In the genomic region with DNA sequence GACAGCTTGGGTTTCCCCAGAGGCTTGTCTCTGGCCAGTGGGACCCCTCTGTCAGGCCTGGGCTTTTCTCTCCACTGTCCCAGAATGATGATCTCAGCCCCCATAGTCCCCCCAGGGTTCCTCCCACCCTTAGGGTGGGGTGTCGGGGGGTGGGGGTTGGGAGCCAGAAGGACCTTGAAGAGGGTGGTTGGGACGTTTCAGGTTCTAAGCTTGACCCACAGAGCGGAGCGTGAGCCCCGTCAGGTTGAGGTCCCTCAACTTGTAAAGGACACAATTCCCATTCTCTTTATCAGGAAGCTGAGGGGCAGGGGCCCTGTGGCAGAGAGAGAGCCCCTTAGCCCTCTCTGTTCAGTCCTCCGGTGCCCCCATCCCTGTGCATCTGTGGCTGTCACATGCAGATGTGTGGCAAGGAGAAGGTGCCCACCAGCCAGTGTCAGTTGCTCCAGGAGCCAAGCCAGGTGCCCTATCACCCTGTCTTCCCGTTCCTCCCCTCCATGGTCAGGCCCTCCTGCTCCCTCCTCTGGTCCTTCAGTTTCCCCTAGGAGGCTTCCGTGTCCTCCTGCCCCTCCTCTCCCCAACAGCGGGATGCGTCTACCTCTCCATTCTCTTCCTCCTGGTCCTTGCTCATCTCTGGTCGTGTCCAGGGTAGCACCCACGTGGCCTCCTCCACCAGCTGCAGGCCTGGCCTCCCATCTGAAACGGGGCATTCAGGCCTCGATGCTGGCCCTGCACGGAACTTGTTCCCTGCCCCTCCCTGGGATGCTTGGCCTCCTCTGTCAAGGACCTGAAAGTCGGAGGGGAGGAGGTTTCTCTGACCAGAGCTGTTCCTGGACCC, we compare ENCODE assay signal across 14 cellular contexts. TPM values are rescaled to one million over a fixed set of nuclear protein-coding genes. Genes with fewer than 3 reads are reported as not detected.
DNase-seq lines count a peak whose midpoint lies in the region; ATAC-seq and TF ChIP-seq lines count a peak whose summit lies in the region.
"Had no signal": no experiment of that assay in that cellular context is flagged by ENCODE, and none has a peak within 500 bp of the region (broad histone marks: within the 10 kb centered on the region; RNA-seq: fewer than 3 reads in every experiment).

No MANE protein-coding gene starts in this region.

- no peaks in the 10 kb centered on the region for H3K9me3 ChIP-seq in HEK293 (ENCODE audit: control insufficient read depth, insufficient read depth, low read depth, low read length)
- H3K9me3 ChIP-seq in HAP-1, result no peaks in the 10 kb centered on the region
- H3K9me3 ChIP-seq: Peyer's patch, sigmoid colon, tibial nerve had no signal

- DNase-seq in NCI-H2171 treated with DMSO at 0.1 percent for 48 hours (lab: John Stamatoyannopoulos, UW) (peak; percentile 54), NCI-H2171 (lab: John Stamatoyannopoulos, UW) (no peak), neural crest cell (ENCODE audit: low read depth, low spot score) (no peak), HAP-1 (ENCODE audit: low spot score in 2 of 2) (no peak), NCI-H146 treated with DMSO at 0.1 percent for 48 hours (lab: John Stamatoyannopoulos, UW; ENCODE audit: unreplicated experiment) (no peak)
- DNase-seq: activated T-cell treated with anti-CD3 and anti-CD28 coated beads, Interleukin-2, amount 50 U/mL, for 4 hours; brain microvascular endothelial cell; sigmoid colon had no signal

- no peaks in the 10 kb centered on the region for H3K9me3 Mint-ChIP-seq in neural crest cell
- H3K9me3 Mint-ChIP-seq: activated T-cell treated with anti-CD3 and anti-CD28 coated beads, Interleukin-2, amount 50 U/mL, for 4 hours had no signal

- no peaks in the 10 kb centered on the region for H3K27me3 ChIP-seq in HAP-1 (ENCODE audit: low read depth)
- H3K27me3 ChIP-seq: brain microvascular endothelial cell had no signal

- in situ Hi-C loops in HAP-1 (cut with MboI; ENCODE audit: low sequenced_read_pairs), result no loop called here

- H3K27me3 Mint-ChIP-seq in neural crest cell (ENCODE audit: low read depth), result peaks cover 19% of the 10 kb centered on the region

- POLR2A ChIA-PET in HEK293 (lab: Yijun Ruan, JAX), result interaction anchor here (0.6 to 3.2 kb wide), 9 partner anchors 10 to 218 kb away, joined by 3 to 34 read pairs (median 4); a partner anchor contains a TSS

- H3K4me1 ChIP-seq in HEK293 (ENCODE audit: control insufficient read depth, insufficient read depth, low read length), result peaks cover 27% of the 10 kb centered on the region
- H3K4me1 ChIP-seq in HAP-1, result peaks cover 31% of the 10 kb centered on the region

- H3K36me3 ChIP-seq in HEK293 (ENCODE audit: control insufficient read depth in 2 of 2, insufficient read depth in 1 of 2, low read length in 2 of 2) (no peaks in the 10 kb centered on the region), HAP-1 (replicated peaks) (peaks cover 2% of the 10 kb centered on the region; the same call in 1 of the 2 replicates)
- H3K36me3 ChIP-seq: brain microvascular endothelial cell, Peyer's patch, sigmoid colon, tibial nerve had no signal

- H3K36me3 Mint-ChIP-seq in neural crest cell (ENCODE audit: low read depth), result no peaks in the 10 kb centered on the region

- ATAC-seq in GM21515 (IDR thresholded peaks at IDR 0.05; ENCODE audit: unreplicated experiment), result no peak
- ATAC-seq: activated T-cell treated with anti-CD3 and anti-CD28 coated beads, Interleukin-2, amount 50 U/mL, for 4 hours had no signal

- TF ChIP-seq CTCF in HEK293 (tag by site-specific recombination; IDR thresholded peaks at IDR 0.05) (no peak), VCaP (conservative IDR thresholded peaks at IDR 0.05) (no peak), neural crest cell (conservative IDR thresholded peaks at IDR 0.05) (no peak)

- H3K27ac Mint-ChIP-seq in neural crest cell (ENCODE audit: unreplicated experiment), result peak overlapping the region; percentile 71

- CTCF ChIA-PET in HEK293 (lab: Yijun Ruan, JAX), result interaction anchor here (1.2 to 2.5 kb wide), 2 partner anchors 32 to 39 kb away, joined by 4 to 8 read pairs; no protein-coding TSS in a partner anchor

- peaks cover 21% of the 10 kb centered on the region for H3K4me1 Mint-ChIP-seq in neural crest cell

- H3K27ac ChIP-seq in HEK293 (ENCODE audit: extremely low read depth, low read depth, low read length) (peak overlapping the region; percentile 69), VCaP (peak overlapping the region; percentile 81)
- H3K27ac ChIP-seq: brain microvascular endothelial cell, epithelial cell of prostate, Peyer's patch, sigmoid colon had no signal

- peak overlapping the region; percentile 85 for H3K4me3 Mint-ChIP-seq in neural crest cell
- H3K4me3 Mint-ChIP-seq: activated T-cell treated with anti-CD3 and anti-CD28 coated beads, Interleukin-2, amount 50 U/mL, for 4 hours had no signal

- H3K4me3 ChIP-seq in HEK293 (ENCODE audit: low read depth, low read length) (no peak overlapping the region), HAP-1 (no peak overlapping the region)
- H3K4me3 ChIP-seq: Peyer's patch, sigmoid colon, tibial nerve had no signal

TF ChIP-seq in HEK293, 187 proteins besides CTCF, POLR2A, EP300 and RAD21 (continues in another document):
- TF ChIP-seq RBAK (tag by site-specific recombination; IDR thresholded peaks at IDR 0.05) (no peak), ZXDB (tag by site-specific recombination; IDR thresholded peaks at IDR 0.05) (peak; percentile 52), MEIS1 (CRISPR knock-in tag; IDR thresholded peaks at IDR 0.05; ENCODE audit: borderline replicate concordance) (no peak), ZEB2 (tag by site-specific recombination; IDR thresholded peaks at IDR 0.05) (peak; percentile 31), MYNN (tag by site-specific recombination; IDR thresholded peaks at IDR 0.05; ENCODE audit: borderline replicate concordance) (no peak), ZNF23 (tag by site-specific recombination; IDR thresholded peaks at IDR 0.05; ENCODE audit: borderline replicate concordance) (no peak)
- TF ChIP-seq, protein P1, sequence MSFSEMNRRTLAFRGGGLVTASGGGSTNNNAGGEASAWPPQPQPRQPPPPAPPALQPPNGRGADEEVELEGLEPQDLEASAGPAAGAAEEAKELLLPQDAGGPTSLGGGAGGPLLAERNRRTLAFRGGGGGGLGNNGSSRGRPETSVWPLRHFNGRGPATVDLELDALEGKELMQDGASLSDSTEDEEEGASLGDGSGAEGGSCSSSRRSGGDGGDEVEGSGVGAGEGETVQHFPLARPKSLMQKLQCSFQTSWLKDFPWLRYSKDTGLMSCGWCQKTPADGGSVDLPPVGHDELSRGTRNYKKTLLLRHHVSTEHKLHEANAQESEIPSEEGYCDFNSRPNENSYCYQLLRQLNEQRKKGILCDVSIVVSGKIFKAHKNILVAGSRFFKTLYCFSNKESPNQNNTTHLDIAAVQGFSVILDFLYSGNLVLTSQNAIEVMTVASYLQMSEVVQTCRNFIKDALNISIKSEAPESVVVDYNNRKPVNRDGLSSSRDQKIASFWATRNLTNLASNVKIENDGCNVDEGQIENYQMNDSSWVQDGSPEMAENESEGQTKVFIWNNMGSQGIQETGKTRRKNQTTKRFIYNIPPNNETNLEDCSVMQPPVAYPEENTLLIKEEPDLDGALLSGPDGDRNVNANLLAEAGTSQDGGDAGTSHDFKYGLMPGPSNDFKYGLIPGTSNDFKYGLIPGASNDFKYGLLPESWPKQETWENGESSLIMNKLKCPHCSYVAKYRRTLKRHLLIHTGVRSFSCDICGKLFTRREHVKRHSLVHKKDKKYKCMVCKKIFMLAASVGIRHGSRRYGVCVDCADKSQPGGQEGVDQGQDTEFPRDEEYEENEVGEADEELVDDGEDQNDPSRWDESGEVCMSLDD (tag by site-specific recombination; IDR thresholded peaks at IDR 0.05), result no peak
- TF ChIP-seq, protein P2, sequence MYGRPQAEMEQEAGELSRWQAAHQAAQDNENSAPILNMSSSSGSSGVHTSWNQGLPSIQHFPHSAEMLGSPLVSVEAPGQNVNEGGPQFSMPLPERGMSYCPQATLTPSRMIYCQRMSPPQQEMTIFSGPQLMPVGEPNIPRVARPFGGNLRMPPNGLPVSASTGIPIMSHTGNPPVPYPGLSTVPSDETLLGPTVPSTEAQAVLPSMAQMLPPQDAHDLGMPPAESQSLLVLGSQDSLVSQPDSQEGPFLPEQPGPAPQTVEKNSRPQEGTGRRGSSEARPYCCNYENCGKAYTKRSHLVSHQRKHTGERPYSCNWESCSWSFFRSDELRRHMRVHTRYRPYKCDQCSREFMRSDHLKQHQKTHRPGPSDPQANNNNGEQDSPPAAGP (tag by site-specific recombination; IDR thresholded peaks at IDR 0.05), result no peak
- TF ChIP-seq, protein P3, sequence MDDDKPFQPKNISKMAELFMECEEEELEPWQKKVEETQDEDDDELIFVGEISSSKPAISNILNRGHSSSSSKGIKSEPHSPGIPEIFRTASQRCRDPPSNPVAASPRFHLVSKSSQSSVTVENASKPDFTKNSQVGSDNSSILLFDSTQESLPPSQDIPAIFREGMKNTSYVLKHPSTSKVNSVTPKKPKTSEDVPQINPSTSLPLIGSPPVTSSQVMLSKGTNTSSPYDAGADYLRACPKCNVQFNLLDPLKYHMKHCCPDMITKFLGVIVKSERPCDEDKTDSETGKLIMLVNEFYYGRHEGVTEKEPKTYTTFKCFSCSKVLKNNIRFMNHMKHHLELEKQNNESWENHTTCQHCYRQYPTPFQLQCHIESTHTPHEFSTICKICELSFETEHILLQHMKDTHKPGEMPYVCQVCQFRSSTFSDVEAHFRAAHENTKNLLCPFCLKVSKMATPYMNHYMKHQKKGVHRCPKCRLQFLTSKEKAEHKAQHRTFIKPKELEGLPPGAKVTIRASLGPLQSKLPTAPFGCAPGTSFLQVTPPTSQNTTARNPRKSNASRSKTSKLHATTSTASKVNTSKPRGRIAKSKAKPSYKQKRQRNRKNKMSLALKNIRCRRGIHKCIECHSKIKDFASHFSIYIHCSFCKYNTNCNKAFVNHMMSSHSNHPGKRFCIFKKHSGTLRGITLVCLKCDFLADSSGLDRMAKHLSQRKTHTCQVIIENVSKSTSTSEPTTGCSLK (tag by site-specific recombination; IDR thresholded peaks at IDR 0.05), result no peak

RNA-seq across cellular contexts. Expression of a gene that starts 1.5 kb away (rescaled TPM):
- total RNA-seq in neural crest cell, result 4.8 and 5.1 TPM in 2 replicates
- total RNA-seq: activated T-cell treated with anti-CD3 and anti-CD28 coated beads, Interleukin-2, amount 50 U/mL, for 4 hours; Peyer's patch had no signal

RNA-seq across cellular contexts. Expression of a gene that starts 5.3 kb away (rescaled TPM):
- total RNA-seq in neural crest cell, result 30.0 and 32.5 TPM in 2 replicates

RNA-seq across cellular contexts. Expression of a gene that starts 9.7 kb away (rescaled TPM):
- 65.1 and 66.5 TPM in 2 replicates for total RNA-seq in neural crest cell

RNA-seq across cellular contexts. Expression of a gene that starts 40.4 kb away (rescaled TPM):
- total RNA-seq in neural crest cell, result 66.1 and 67.5 TPM in 2 replicates

RNA-seq across cellular contexts. Expression of a gene that starts 44.1 kb away (rescaled TPM):
- 154 and 159 TPM in 2 replicates for total RNA-seq in neural crest cell
